In the genomic region with DNA sequence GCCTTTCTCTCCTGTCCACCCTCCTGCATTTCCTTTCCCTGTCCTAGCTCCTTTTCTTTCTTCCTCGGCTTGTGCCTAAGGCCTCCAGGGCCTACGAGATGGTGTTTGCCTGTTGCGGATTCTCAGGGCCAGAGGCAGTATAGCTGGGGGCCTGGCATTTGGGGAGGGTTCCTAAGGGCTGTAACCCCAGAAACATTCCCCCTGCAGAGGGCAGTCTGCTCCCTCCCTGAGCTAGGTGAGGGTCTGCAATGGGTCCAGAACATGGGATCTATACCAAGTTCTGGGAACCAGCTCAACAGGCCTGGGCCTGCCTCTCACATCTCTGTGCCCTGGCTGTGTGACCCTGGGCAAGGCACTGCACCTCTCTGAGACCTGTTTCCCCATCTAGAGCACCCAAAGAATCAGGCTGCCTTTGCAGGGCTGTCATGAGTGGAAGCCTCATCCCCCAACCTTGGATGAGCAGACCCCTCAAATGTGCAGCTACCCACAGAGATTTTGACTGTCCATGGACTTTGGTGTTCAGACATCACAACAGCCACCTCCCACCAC, we compare ENCODE assay signal across 2 cellular contexts.
TF ChIP-seq lines count a peak whose summit lies in the region.

No MANE protein-coding gene starts in this region.

TF ChIP-seq in HepG2, 621 proteins besides CTCF, POLR2A, EP300 and RAD21 (continued from another document):
- no peak for TF ChIP-seq PTBP1 (IDR thresholded peaks at IDR 0.05; ENCODE audit: low read depth, low read length, poor library complexity, severe bottlenecking)
- no peak for TF ChIP-seq FOSL1 (CRISPR knock-in tag; IDR thresholded peaks at IDR 0.05; ENCODE audit: borderline replicate concordance)
- TF ChIP-seq ZNF768 (CRISPR knock-in tag; IDR thresholded peaks at IDR 0.05) = peak; percentile 88
- no peak for TF ChIP-seq MXI1 (IDR thresholded peaks at IDR 0.05; ENCODE audit: borderline replicate concordance, low read depth, low read length)
- TF ChIP-seq ZNF616 (CRISPR knock-in tag; IDR thresholded peaks at IDR 0.05; ENCODE audit: low read depth) = no peak
- TF ChIP-seq BRD4 (CRISPR knock-in tag; IDR thresholded peaks at IDR 0.05) = no peak
- no peak for TF ChIP-seq GTF3A (CRISPR knock-in tag; conservative IDR thresholded peaks at IDR 0.05)
- TF ChIP-seq, protein P1, sequence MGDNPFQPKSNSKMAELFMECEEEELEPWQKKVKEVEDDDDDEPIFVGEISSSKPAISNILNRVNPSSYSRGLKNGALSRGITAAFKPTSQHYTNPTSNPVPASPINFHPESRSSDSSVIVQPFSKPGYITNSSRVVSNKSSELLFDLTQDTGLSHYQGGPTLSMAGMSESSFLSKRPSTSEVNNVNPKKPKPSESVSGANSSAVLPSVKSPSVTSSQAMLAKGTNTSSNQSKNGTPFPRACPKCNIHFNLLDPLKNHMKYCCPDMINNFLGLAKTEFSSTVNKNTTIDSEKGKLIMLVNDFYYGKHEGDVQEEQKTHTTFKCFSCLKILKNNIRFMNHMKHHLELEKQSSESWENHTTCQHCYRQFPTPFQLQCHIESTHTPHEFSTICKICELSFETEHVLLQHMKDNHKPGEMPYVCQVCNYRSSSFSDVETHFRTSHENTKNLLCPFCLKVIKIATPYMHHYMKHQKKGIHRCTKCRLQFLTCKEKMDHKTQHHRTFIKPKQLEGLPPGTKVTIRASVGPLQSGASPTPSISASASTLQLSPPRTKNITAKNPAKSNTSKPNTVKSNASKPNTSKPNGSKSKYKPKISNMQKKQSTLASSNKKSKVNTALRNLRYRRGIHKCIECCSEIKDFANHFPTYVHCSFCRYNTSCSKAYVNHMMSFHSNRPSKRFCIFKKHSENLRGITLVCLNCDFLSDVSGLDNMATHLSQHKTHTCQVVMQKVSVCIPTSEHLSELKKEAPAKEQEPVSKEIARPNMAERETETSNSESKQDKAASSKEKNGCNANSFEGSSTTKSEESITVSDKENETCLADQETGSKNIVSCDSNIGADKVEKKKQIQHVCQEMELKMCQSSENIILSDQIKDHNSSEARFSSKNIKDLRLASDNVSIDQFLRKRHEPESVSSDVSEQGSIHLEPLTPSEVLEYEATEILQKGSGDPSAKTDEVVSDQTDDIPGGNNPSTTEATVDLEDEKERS (CRISPR knock-in tag; IDR thresholded peaks at IDR 0.05) = no peak

TF ChIP-seq in WTC11, 78 proteins besides CTCF, POLR2A, EP300 and RAD21 (continued from another document):
- TF ChIP-seq NR3C1 (CRISPR knock-in tag; conservative IDR thresholded peaks at IDR 0.05; ENCODE audit: low read depth) = no peak
- no peak for TF ChIP-seq GTF2I (CRISPR knock-in tag; conservative IDR thresholded peaks at IDR 0.05)
- no peak for TF ChIP-seq SP1 (CRISPR knock-in tag; conservative IDR thresholded peaks at IDR 0.05)
- TF ChIP-seq, protein P2, sequence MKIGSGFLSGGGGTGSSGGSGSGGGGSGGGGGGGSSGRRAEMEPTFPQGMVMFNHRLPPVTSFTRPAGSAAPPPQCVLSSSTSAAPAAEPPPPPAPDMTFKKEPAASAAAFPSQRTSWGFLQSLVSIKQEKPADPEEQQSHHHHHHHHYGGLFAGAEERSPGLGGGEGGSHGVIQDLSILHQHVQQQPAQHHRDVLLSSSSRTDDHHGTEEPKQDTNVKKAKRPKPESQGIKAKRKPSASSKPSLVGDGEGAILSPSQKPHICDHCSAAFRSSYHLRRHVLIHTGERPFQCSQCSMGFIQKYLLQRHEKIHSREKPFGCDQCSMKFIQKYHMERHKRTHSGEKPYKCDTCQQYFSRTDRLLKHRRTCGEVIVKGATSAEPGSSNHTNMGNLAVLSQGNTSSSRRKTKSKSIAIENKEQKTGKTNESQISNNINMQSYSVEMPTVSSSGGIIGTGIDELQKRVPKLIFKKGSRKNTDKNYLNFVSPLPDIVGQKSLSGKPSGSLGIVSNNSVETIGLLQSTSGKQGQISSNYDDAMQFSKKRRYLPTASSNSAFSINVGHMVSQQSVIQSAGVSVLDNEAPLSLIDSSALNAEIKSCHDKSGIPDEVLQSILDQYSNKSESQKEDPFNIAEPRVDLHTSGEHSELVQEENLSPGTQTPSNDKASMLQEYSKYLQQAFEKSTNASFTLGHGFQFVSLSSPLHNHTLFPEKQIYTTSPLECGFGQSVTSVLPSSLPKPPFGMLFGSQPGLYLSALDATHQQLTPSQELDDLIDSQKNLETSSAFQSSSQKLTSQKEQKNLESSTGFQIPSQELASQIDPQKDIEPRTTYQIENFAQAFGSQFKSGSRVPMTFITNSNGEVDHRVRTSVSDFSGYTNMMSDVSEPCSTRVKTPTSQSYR (CRISPR knock-in tag; IDR thresholded peaks at IDR 0.05) = no peak
- TF ChIP-seq JAZF1 (CRISPR knock-in tag; IDR thresholded peaks at IDR 0.05) = no peak
- TF ChIP-seq ZNF138 (CRISPR knock-in tag; conservative IDR thresholded peaks at IDR 0.05) = no peak
- TF ChIP-seq ZNF423 (CRISPR knock-in tag; IDR thresholded peaks at IDR 0.05) = no peak
- TF ChIP-seq NR2C2 (CRISPR knock-in tag; IDR thresholded peaks at IDR 0.05) = no peak
- TF ChIP-seq, protein P3, sequence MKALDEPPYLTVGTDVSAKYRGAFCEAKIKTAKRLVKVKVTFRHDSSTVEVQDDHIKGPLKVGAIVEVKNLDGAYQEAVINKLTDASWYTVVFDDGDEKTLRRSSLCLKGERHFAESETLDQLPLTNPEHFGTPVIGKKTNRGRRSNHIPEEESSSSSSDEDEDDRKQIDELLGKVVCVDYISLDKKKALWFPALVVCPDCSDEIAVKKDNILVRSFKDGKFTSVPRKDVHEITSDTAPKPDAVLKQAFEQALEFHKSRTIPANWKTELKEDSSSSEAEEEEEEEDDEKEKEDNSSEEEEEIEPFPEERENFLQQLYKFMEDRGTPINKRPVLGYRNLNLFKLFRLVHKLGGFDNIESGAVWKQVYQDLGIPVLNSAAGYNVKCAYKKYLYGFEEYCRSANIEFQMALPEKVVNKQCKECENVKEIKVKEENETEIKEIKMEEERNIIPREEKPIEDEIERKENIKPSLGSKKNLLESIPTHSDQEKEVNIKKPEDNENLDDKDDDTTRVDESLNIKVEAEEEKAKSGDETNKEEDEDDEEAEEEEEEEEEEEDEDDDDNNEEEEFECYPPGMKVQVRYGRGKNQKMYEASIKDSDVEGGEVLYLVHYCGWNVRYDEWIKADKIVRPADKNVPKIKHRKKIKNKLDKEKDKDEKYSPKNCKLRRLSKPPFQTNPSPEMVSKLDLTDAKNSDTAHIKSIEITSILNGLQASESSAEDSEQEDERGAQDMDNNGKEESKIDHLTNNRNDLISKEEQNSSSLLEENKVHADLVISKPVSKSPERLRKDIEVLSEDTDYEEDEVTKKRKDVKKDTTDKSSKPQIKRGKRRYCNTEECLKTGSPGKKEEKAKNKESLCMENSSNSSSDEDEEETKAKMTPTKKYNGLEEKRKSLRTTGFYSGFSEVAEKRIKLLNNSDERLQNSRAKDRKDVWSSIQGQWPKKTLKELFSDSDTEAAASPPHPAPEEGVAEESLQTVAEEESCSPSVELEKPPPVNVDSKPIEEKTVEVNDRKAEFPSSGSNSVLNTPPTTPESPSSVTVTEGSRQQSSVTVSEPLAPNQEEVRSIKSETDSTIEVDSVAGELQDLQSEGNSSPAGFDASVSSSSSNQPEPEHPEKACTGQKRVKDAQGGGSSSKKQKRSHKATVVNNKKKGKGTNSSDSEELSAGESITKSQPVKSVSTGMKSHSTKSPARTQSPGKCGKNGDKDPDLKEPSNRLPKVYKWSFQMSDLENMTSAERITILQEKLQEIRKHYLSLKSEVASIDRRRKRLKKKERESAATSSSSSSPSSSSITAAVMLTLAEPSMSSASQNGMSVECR (CRISPR knock-in tag; IDR thresholded peaks at IDR 0.05; ENCODE audit: borderline replicate concordance) = no peak
